Comparison of ENCODE assay signal across 8 cellular contexts in the genomic region with DNA sequence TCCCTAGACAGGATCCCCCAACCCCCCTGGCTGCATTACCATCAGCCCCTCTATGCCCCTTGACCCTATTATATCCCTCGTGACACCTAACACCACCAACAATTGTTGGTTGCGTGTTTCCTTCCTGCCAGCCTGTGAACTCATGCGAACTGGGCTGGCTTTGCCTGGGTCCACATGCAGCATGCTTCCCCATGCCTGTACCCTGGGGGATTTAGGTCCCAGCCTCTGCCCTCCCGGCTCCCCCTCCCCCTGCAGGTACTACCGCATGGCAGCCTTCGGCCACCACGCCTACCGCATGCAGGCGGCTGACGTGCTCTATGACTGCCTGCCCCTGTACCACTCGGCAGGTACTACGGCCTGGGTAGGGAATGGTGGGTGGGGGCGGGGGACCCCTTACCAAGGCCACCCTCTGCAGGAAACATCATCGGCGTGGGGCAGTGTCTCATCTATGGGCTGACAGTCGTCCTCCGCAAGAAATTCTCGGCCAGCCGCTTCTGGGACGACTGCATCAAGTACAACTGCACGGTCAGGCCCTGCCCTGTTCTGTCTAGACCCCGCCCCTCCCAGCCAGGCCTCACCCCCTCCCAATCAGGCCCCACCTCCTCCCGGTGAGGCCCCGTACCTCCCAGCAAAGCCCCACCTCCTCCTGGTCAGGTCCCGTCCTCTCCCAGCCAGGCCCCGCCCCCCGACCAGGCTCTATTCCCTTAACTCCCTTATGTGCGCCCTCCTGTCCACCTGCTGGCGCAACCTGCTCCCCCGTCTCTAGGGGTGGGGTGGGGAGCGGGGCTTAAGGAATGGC.
DNase-seq lines count a peak whose midpoint lies in the region; ATAC-seq lines count a peak whose summit lies in the region.

No MANE protein-coding gene starts in this region.

- peak; percentile 66 for DNase-seq in DMS 273 (lab: John Stamatoyannopoulos, UW; ENCODE audit: unreplicated experiment)
- no peak for DNase-seq in DMS 273 treated with DMSO at 0.1 percent for 48 hours (lab: John Stamatoyannopoulos, UW)
- DNase-seq in SK-N-MC (ENCODE audit: low read depth, low spot score), result no peak
- peak; percentile 79 for DNase-seq in activated naive CD4-positive, alpha-beta T cell treated with anti-CD3 and anti-CD28 coated beads, Interleukin-2, amount 10 ng/mL, durations not matched to agents 7 days and 5 days
- DNase-seq in iPS-NIHi7 (ENCODE audit: extremely low spot score), result peak; percentile 93
- peak; percentile 73 for DNase-seq in stimulated activated CD4-positive, alpha-beta T cell treated with anti-CD3 and anti-CD28 coated beads, Interleukin-4, amount 100 ng/mL, for 4 hours

- no peaks in the 10 kb centered on the region for H3K36me3 ChIP-seq in SK-N-MC (ENCODE audit: insufficient read depth, low read length)

- no peaks in the 10 kb centered on the region for H3K9me3 ChIP-seq in SK-N-MC (ENCODE audit: low read depth, low read length)

- ATAC-seq in HG02970 (IDR thresholded peaks at IDR 0.05; ENCODE audit: low FRiP score, unreplicated experiment) (no peak), GM18861 (IDR thresholded peaks at IDR 0.05; ENCODE audit: unreplicated experiment) (no peak)

- CTCF ChIA-PET in activated naive CD4-positive, alpha-beta T cell treated with anti-CD3 and anti-CD28 coated beads, Interleukin-2, amount 10 ng/mL, durations not matched to agents 7 days and 5 days (lab: Charles Lee), result interaction anchor here (0.6 kb wide), 1 partner anchor 23 kb away, joined by 3 read pairs; no protein-coding TSS in a partner anchor

- H3K9ac ChIP-seq in SK-N-MC (ENCODE audit: insufficient read length), result no peak overlapping the region

- peak overlapping the region; percentile 73 for H3K27ac Mint-ChIP-seq in activated naive CD4-positive, alpha-beta T cell treated with anti-CD3 and anti-CD28 coated beads, Interleukin-2, amount 10 ng/mL, durations not matched to agents 7 days and 5 days

- no peak overlapping the region for H3K27ac ChIP-seq in SK-N-MC

- H3K4me3 ChIP-seq in SK-N-MC, result peak overlapping the region; percentile 45; the same call in 1 of the 2 replicates

- peaks cover 7% of the 10 kb centered on the region for H3K27me3 Mint-ChIP-seq in activated naive CD4-positive, alpha-beta T cell treated with anti-CD3 and anti-CD28 coated beads, Interleukin-2, amount 10 ng/mL, durations not matched to agents 7 days and 5 days

- H3K4me3 Mint-ChIP-seq in activated naive CD4-positive, alpha-beta T cell treated with anti-CD3 and anti-CD28 coated beads, Interleukin-2, amount 10 ng/mL, durations not matched to agents 7 days and 5 days, result no peak overlapping the region

- no peaks in the 10 kb centered on the region for H3K36me3 Mint-ChIP-seq in activated naive CD4-positive, alpha-beta T cell treated with anti-CD3 and anti-CD28 coated beads, Interleukin-2, amount 10 ng/mL, durations not matched to agents 7 days and 5 days

- no peaks in the 10 kb centered on the region for H3K9me3 Mint-ChIP-seq in activated naive CD4-positive, alpha-beta T cell treated with anti-CD3 and anti-CD28 coated beads, Interleukin-2, amount 10 ng/mL, durations not matched to agents 7 days and 5 days

- H3K4me1 Mint-ChIP-seq in activated naive CD4-positive, alpha-beta T cell treated with anti-CD3 and anti-CD28 coated beads, Interleukin-2, amount 10 ng/mL, durations not matched to agents 7 days and 5 days, result peaks cover 43% of the 10 kb centered on the region

Comparison
In these comparisons a context has a peak if more than half of its experiments do, and no peak if none do; other contexts are left out.
1. DNase-seq: peak in DMS 273 (single experiment), activated naive CD4-positive, alpha-beta T cell treated with anti-CD3 and anti-CD28 coated beads, Interleukin-2, amount 10 ng/mL, durations not matched to agents 7 days and 5 days (single experiment), iPS-NIHi7 (single experiment) and stimulated activated CD4-positive, alpha-beta T cell treated with anti-CD3 and anti-CD28 coated beads, Interleukin-4, amount 100 ng/mL, for 4 hours (2 of 2); none in DMS 273 treated with DMSO at 0.1 percent for 48 hours (single experiment) and SK-N-MC (single experiment).